In the genomic region with DNA sequence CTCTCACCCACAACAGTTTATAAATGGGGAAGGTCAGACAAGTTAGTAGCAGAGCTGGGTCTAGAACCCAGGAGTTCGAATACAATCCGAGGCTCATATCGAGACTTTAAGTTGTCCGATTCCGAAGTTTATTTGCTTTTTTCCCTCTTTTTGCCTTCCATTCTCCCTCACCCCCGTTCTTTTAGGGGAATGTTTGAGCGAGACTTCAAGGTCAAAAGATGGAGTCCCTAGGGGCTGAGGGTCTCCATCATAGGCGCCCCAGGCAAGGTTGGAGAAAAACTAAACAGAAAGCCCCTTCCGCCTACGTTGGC, we compare ENCODE assay signal across 8 cellular contexts. TPM values are rescaled to one million over a fixed set of nuclear protein-coding genes. Genes with fewer than 3 reads are reported as not detected.
DNase-seq lines count a peak whose midpoint lies in the region; ATAC-seq and TF ChIP-seq lines count a peak whose summit lies in the region.

No MANE protein-coding gene starts in this region.

- peak overlapping the region; percentile 69 for H3K14ac ChIP-seq in trophoblast cell (ENCODE audit: low read length)

- H4K8ac ChIP-seq in trophoblast cell (ENCODE audit: low read depth, low read length): peak overlapping the region; percentile 82

- H3K23ac ChIP-seq in trophoblast cell (ENCODE audit: low read length): no peak overlapping the region

- H3K79me1 ChIP-seq in trophoblast cell (ENCODE audit: low read length): peaks cover 29% of the 10 kb centered on the region

- peaks cover 50% of the 10 kb centered on the region for H3K4me1 ChIP-seq in DND-41 (ENCODE audit: insufficient read depth, low read length)
- H3K4me1 ChIP-seq in esophagus squamous epithelium: peaks cover 24 to 83% (median 25%) of the 10 kb centered on the region in 3 donors
- H3K4me1 ChIP-seq in trophoblast cell (ENCODE audit: control insufficient read depth in 1 of 2, insufficient read depth in 2 of 2, low read length in 2 of 2): peaks cover 18 to 32% of the 10 kb centered on the region in 2 experiments

- H3K27ac ChIP-seq in DND-41 (ENCODE audit: low read length) (peak overlapping the region; percentile 99), RWPE1 (peak overlapping the region; percentile 97), esophagus squamous epithelium (peak overlapping the region; percentile 96 to 99 (median 98)), trophoblast cell (ENCODE audit: low read depth, low read length) (peak overlapping the region; percentile 77)

- peaks cover 5% of the 10 kb centered on the region for H3K36me3 ChIP-seq in DND-41 (ENCODE audit: insufficient read depth, low read length)
- H3K36me3 ChIP-seq in esophagus squamous epithelium: peaks cover 7 to 18% (median 9%) of the 10 kb centered on the region in 3 donors
- peaks cover 4 to 5% of the 10 kb centered on the region in 2 experiments for H3K36me3 ChIP-seq in trophoblast cell (ENCODE audit: control insufficient read depth in 1 of 2, insufficient read depth in 2 of 2, low read length in 2 of 2)

- H3K9ac ChIP-seq in DND-41 (ENCODE audit: low read depth, low read length) (peak overlapping the region; percentile 99), trophoblast cell (ENCODE audit: low read length) (peak overlapping the region; percentile 67)

- TF ChIP-seq CTCF in DND-41 (IDR thresholded peaks at IDR 0.05; ENCODE audit: borderline replicate concordance, extremely low read depth, low read length, poor library complexity, severe bottlenecking) (no peak), RWPE1 (conservative IDR thresholded peaks at IDR 0.05; ENCODE audit: low read depth) (no peak), esophagus squamous epithelium (IDR thresholded peaks at IDR 0.05) (no peak)

- peak overlapping the region; percentile 24 for H2AK5ac ChIP-seq in trophoblast cell (ENCODE audit: low read length)

- TF ChIP-seq POLR2A in esophagus squamous epithelium (IDR thresholded peaks at IDR 0.05): no peak

- no peak overlapping the region for H2BK12ac ChIP-seq in trophoblast cell (ENCODE audit: low read length)

- ATAC-seq in DND-41 (ENCODE audit: insufficient read depth, low read depth) (peak; percentile 23), HG03025 (IDR thresholded peaks at IDR 0.05; ENCODE audit: low FRiP score, unreplicated experiment) (no peak)

- H4K91ac ChIP-seq in trophoblast cell (ENCODE audit: low read depth, low read length): peak overlapping the region; percentile 73

- CTCF ChIA-PET in RWPE1 (lab: Yijun Ruan, JAX): interaction anchor here (0.5 to 3.9 kb wide), 8 partner anchors 10 to 1507 kb away, joined by 3 to 87 read pairs (median 4); no protein-coding TSS in a partner anchor

- peak overlapping the region; percentile 87 for H2BK120ac ChIP-seq in trophoblast cell (ENCODE audit: insufficient read depth, low read length, poor library complexity)

- no peaks in the 10 kb centered on the region for H4K20me1 ChIP-seq in DND-41 (ENCODE audit: insufficient read depth, low read length)

- DNase-seq in DND-41: no peak
- DNase-seq in RWPE1 (ENCODE audit: low spot score): no peak
- no peak for DNase-seq in esophagus squamous epithelium (lab: John Stamatoyannopoulos, UW)
- DNase-seq in trophoblast cell: no peak
- no peak for DNase-seq in putamen (ENCODE audit: low spot score)
- DNase-seq in NCI-H526 (lab: John Stamatoyannopoulos, UW): no peak
- DNase-seq in NCI-H2196 treated with DMSO at 0.1 percent for 48 hours (lab: John Stamatoyannopoulos, UW; ENCODE audit: unreplicated experiment): no peak

- peak overlapping the region; percentile 77 for H2BK5ac ChIP-seq in trophoblast cell (ENCODE audit: low read depth, low read length, poor library complexity)

- H3K4me2 ChIP-seq in DND-41 (ENCODE audit: insufficient read depth, low read length): peak overlapping the region; percentile 89
- peak overlapping the region; percentile 80 for H3K4me2 ChIP-seq in trophoblast cell (ENCODE audit: low read length)

- intact Hi-C loops in esophagus squamous epithelium (cut with DNase I): loop anchor here (10.0 kb wide), 1 partner anchor 1407 kb away; no protein-coding TSS in a partner anchor

- peak overlapping the region; percentile 83 for H3K18ac ChIP-seq in trophoblast cell (ENCODE audit: low read length)

- peak overlapping the region; percentile 48 for H3K4ac ChIP-seq in trophoblast cell (ENCODE audit: low read depth, low read length)

- no peaks in the 10 kb centered on the region for H3K9me3 ChIP-seq in DND-41 (ENCODE audit: insufficient read depth, low read length, severe bottlenecking)
- H3K9me3 ChIP-seq in esophagus squamous epithelium: no peaks in the 10 kb centered on the region
- H3K9me3 ChIP-seq in trophoblast cell (ENCODE audit: insufficient read depth, low read depth, low read length): no peaks in the 10 kb centered on the region

- WGBS in esophagus squamous epithelium, 2 donors: 0% methylated on average over 6 to 7 of the region's 10 CpGs
- no CpG with 5 or more reads among the region's 10 CpGs for WGBS in trophoblast cell (ENCODE audit: extremely low coverage, insufficient coverage, insufficient read length)

- H2AFZ ChIP-seq in DND-41 (ENCODE audit: low read depth, low read length) (peak overlapping the region; percentile 94), trophoblast cell (ENCODE audit: insufficient read depth, low read length, poor library complexity) (peak overlapping the region; percentile 65)

- H3K4me3 ChIP-seq in DND-41 (ENCODE audit: low read depth in 1 of 2, low read length in 2 of 2): peak overlapping the region; percentile 54 to 75
- H3K4me3 ChIP-seq in esophagus squamous epithelium: peak overlapping the region; percentile 69 to 82 (median 74)
- H3K4me3 ChIP-seq in trophoblast cell (ENCODE audit: low read depth, low read length): peak overlapping the region; percentile 55

- H4K12ac ChIP-seq in trophoblast cell (ENCODE audit: low read depth, low read length): peak overlapping the region; percentile 80

- peaks cover 26% of the 10 kb centered on the region for H3K79me2 ChIP-seq in DND-41 (ENCODE audit: insufficient read depth, low read length)
- peaks cover 13% of the 10 kb centered on the region for H3K79me2 ChIP-seq in trophoblast cell (ENCODE audit: control insufficient read depth, insufficient read depth, low read length, poor library complexity)

- H3K27me3 ChIP-seq in DND-41 (ENCODE audit: insufficient read depth, low read length, poor library complexity) (no peaks in the 10 kb centered on the region), esophagus squamous epithelium (no peaks in the 10 kb centered on the region), trophoblast cell (ENCODE audit: insufficient read depth, low read length) (no peaks in the 10 kb centered on the region)

- POLR2A ChIA-PET in RWPE1 (lab: Yijun Ruan, JAX; ENCODE audit: low non-redundant PET): interaction anchor here (0.6 kb wide), 1 partner anchor 1399 kb away, joined by 3 read pairs; no protein-coding TSS in a partner anchor

RNA-seq across cellular contexts. Expression of a gene that starts 7.2 kb away (rescaled TPM):
- total RNA-seq in esophagus squamous epithelium: 10 to 100 TPM; 30.8 to 94.4 (median 42.6) TPM
- polyA plus RNA-seq in trophoblast cell (2013): 17.5 and 18.7 TPM in 2 replicates

RNA-seq across cellular contexts. Expression of a gene that starts 35.7 kb away (rescaled TPM):
- total RNA-seq in esophagus squamous epithelium: not detected
- polyA plus RNA-seq in trophoblast cell (2013): not detected in 2 replicates
